In the genomic region with DNA sequence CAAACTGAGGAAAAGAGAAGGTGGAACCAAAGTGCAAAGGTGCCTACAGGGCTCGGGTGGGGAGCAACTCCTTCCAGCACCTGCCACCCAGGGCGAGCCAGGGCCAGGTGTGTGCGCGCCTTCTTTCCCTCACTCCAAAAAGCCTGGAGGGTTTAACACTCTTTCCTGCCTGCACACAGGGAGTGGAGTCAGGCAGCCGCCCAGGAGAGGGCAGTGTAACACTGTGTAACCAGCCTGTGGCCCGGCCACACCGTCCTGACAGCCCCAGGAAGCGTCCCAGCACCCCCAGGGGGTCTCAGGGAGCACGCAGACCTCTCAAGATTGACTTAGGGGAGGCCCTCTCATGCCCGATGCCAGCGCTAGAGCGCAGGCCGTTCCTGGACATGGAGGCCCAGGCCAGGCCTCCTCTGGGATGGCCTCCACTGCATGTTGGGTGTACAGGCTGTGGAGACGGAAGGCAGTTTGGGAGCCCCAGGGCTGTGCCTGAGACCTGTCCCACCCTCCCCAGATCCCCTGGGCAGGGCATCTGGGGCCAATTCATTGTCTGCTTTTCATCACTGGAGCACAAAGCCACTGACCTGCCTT, we compare ENCODE assay signal across 1 cellular context.
TF ChIP-seq lines count a peak whose summit lies in the region.

No MANE protein-coding gene starts in this region.

TF ChIP-seq in K562, 482 proteins besides CTCF, POLR2A, EP300 and RAD21 (continued from another document):
- TF ChIP-seq, protein P1, sequence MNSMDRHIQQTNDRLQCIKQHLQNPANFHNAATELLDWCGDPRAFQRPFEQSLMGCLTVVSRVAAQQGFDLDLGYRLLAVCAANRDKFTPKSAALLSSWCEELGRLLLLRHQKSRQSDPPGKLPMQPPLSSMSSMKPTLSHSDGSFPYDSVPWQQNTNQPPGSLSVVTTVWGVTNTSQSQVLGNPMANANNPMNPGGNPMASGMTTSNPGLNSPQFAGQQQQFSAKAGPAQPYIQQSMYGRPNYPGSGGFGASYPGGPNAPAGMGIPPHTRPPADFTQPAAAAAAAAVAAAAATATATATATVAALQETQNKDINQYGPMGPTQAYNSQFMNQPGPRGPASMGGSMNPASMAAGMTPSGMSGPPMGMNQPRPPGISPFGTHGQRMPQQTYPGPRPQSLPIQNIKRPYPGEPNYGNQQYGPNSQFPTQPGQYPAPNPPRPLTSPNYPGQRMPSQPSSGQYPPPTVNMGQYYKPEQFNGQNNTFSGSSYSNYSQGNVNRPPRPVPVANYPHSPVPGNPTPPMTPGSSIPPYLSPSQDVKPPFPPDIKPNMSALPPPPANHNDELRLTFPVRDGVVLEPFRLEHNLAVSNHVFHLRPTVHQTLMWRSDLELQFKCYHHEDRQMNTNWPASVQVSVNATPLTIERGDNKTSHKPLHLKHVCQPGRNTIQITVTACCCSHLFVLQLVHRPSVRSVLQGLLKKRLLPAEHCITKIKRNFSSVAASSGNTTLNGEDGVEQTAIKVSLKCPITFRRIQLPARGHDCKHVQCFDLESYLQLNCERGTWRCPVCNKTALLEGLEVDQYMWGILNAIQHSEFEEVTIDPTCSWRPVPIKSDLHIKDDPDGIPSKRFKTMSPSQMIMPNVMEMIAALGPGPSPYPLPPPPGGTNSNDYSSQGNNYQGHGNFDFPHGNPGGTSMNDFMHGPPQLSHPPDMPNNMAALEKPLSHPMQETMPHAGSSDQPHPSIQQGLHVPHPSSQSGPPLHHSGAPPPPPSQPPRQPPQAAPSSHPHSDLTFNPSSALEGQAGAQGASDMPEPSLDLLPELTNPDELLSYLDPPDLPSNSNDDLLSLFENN (IDR thresholded peaks at IDR 0.05; ENCODE audit: low read depth in 2 of 2, low read length in 2 of 2) = 0 out of 4 replicates have a peak, but pooled peaks of 1 of the 2 experiments have one; percentile 49
- no peak for TF ChIP-seq MTF1 (CRISPR knock-in tag; IDR thresholded peaks at IDR 0.05; ENCODE audit: borderline replicate concordance)
- no peak for TF ChIP-seq ZNF431 (CRISPR knock-in tag; IDR thresholded peaks at IDR 0.05)
- peak; percentile 64 for TF ChIP-seq POLR2G (IDR thresholded peaks at IDR 0.05; ENCODE audit: low read depth, low read length)
- no peak for TF ChIP-seq DIDO1 (tag; IDR thresholded peaks at IDR 0.05; ENCODE audit: low read depth)
- TF ChIP-seq TAF9B (IDR thresholded peaks at IDR 0.05; ENCODE audit: partially characterized antibody) = no peak
- TF ChIP-seq, protein P2, sequence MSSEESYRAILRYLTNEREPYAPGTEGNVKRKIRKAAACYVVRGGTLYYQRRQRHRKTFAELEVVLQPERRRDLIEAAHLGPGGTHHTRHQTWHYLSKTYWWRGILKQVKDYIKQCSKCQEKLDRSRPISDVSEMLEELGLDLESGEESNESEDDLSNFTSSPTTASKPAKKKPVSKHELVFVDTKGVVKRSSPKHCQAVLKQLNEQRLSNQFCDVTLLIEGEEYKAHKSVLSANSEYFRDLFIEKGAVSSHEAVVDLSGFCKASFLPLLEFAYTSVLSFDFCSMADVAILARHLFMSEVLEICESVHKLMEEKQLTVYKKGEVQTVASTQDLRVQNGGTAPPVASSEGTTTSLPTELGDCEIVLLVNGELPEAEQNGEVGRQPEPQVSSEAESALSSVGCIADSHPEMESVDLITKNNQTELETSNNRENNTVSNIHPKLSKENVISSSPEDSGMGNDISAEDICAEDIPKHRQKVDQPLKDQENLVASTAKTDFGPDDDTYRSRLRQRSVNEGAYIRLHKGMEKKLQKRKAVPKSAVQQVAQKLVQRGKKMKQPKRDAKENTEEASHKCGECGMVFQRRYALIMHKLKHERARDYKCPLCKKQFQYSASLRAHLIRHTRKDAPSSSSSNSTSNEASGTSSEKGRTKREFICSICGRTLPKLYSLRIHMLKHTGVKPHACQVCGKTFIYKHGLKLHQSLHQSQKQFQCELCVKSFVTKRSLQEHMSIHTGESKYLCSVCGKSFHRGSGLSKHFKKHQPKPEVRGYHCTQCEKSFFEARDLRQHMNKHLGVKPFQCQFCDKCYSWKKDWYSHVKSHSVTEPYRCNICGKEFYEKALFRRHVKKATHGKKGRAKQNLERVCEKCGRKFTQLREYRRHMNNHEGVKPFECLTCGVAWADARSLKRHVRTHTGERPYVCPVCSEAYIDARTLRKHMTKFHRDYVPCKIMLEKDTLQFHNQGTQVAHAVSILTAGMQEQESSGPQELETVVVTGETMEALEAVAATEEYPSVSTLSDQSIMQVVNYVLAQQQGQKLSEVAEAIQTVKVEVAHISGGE (CRISPR knock-in tag; IDR thresholded peaks at IDR 0.05) = peak in 1 of 3 experiments; percentile 57; a peak in 1 of 6 replicates
- TF ChIP-seq CBFB (CRISPR knock-in tag; IDR thresholded peaks at IDR 0.05) = peak; percentile 18; the same call in 1 of the 2 replicates
- no peak for TF ChIP-seq CBX3 (IDR thresholded peaks at IDR 0.05; ENCODE audit: borderline replicate concordance in 1 of 2, low read length in 2 of 2)
- TF ChIP-seq EGR1 (conservative IDR thresholded peaks at IDR 0.05) = no peak
- TF ChIP-seq XRCC5 (IDR thresholded peaks at IDR 0.05; ENCODE audit: low read depth, low read length) = 0 out of 2 replicates have a peak, but pooled peaks have one; percentile 34
- no peak for TF ChIP-seq ZNF217 (CRISPR knock-in tag; IDR thresholded peaks at IDR 0.05)
- no peak for TF ChIP-seq GATAD2B (IDR thresholded peaks at IDR 0.05; ENCODE audit: borderline replicate concordance)
- TF ChIP-seq RFX5 (IDR thresholded peaks at IDR 0.05; ENCODE audit: low read depth, low read length) = no peak
- TF ChIP-seq, protein P3, sequence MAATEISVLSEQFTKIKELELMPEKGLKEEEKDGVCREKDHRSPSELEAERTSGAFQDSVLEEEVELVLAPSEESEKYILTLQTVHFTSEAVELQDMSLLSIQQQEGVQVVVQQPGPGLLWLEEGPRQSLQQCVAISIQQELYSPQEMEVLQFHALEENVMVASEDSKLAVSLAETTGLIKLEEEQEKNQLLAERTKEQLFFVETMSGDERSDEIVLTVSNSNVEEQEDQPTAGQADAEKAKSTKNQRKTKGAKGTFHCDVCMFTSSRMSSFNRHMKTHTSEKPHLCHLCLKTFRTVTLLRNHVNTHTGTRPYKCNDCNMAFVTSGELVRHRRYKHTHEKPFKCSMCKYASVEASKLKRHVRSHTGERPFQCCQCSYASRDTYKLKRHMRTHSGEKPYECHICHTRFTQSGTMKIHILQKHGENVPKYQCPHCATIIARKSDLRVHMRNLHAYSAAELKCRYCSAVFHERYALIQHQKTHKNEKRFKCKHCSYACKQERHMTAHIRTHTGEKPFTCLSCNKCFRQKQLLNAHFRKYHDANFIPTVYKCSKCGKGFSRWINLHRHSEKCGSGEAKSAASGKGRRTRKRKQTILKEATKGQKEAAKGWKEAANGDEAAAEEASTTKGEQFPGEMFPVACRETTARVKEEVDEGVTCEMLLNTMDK (IDR thresholded peaks at IDR 0.05; ENCODE audit: borderline replicate concordance, insufficient read depth, low read depth, low read length, poor library complexity, severe bottlenecking) = peak; percentile 30
- TF ChIP-seq SMC3 (conservative IDR thresholded peaks at IDR 0.05; ENCODE audit: insufficient read depth, low read depth, low read length) = peak; percentile 80
- no peak for TF ChIP-seq ZSCAN32 (CRISPR knock-in tag; IDR thresholded peaks at IDR 0.05)
- TF ChIP-seq, protein P4, sequence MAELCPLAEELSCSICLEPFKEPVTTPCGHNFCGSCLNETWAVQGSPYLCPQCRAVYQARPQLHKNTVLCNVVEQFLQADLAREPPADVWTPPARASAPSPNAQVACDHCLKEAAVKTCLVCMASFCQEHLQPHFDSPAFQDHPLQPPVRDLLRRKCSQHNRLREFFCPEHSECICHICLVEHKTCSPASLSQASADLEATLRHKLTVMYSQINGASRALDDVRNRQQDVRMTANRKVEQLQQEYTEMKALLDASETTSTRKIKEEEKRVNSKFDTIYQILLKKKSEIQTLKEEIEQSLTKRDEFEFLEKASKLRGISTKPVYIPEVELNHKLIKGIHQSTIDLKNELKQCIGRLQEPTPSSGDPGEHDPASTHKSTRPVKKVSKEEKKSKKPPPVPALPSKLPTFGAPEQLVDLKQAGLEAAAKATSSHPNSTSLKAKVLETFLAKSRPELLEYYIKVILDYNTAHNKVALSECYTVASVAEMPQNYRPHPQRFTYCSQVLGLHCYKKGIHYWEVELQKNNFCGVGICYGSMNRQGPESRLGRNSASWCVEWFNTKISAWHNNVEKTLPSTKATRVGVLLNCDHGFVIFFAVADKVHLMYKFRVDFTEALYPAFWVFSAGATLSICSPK (IDR thresholded peaks at IDR 0.05; ENCODE audit: borderline replicate concordance) = no peak
- no peak for TF ChIP-seq TRIM24 (IDR thresholded peaks at IDR 0.05)
- TF ChIP-seq GTF2F1 (IDR thresholded peaks at IDR 0.05; ENCODE audit: low read depth, low read length) = no peak
- TF ChIP-seq GABPA (tag; conservative IDR thresholded peaks at IDR 0.05; ENCODE audit: low read depth) = no peak
- TF ChIP-seq, protein P5, sequence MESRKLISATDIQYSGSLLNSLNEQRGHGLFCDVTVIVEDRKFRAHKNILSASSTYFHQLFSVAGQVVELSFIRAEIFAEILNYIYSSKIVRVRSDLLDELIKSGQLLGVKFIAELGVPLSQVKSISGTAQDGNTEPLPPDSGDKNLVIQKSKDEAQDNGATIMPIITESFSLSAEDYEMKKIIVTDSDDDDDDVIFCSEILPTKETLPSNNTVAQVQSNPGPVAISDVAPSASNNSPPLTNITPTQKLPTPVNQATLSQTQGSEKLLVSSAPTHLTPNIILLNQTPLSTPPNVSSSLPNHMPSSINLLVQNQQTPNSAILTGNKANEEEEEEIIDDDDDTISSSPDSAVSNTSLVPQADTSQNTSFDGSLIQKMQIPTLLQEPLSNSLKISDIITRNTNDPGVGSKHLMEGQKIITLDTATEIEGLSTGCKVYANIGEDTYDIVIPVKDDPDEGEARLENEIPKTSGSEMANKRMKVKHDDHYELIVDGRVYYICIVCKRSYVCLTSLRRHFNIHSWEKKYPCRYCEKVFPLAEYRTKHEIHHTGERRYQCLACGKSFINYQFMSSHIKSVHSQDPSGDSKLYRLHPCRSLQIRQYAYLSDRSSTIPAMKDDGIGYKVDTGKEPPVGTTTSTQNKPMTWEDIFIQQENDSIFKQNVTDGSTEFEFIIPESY (CRISPR knock-in tag; IDR thresholded peaks at IDR 0.05) = 0 out of 2 replicates have a peak, but pooled peaks have one; percentile 9
